ENCODE assay signal across 8 cellular contexts in the genomic region with DNA sequence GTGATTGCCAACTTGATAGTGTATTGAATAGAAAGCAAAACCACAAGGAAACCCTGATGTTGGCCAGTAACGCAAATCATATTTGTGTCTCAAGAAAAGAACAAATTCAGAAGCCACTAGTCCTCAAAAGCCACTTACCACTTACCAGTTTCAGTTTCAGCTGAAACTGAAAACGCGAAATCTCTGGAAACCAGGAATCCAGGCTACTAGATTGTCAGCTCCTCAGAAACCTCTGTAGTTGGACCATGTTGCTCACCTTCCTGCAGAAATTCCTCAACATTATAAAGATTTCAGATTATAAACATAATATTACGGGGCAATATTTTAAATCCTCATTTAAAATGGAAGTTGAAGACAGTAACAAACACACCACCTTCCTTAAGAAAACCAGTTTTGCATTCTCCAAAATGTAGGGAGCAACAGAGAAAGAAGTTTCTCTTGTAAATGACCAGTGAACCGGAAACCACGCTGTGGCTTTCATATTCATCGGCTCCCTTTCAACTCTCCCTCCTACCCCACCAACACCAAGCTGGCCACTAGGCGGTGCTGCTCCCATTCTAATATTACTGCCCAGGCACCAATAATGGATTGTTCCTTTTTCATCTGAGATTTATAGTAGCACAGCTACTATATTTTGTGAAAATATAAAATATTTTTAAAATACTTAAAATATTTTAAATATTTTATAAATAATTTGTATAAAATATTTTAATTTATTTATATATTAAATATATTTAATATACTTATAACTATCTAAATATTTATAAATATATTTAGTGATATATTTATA. TPM values are rescaled to one million over a fixed set of nuclear protein-coding genes. Genes with fewer than 3 reads are reported as not detected.
A peak's percentile ranks its signal among the peaks of the same experiment; 100 is the strongest.
DNase-seq lines count a peak whose midpoint lies in the region; ATAC-seq and TF ChIP-seq lines count a peak whose summit lies in the region.

No MANE protein-coding gene starts in this region.

- no peaks in the 10 kb centered on the region for H3K9me3 Mint-ChIP-seq in type B pancreatic cell

- H3K27ac Mint-ChIP-seq in type B pancreatic cell: peak overlapping the region; percentile 79

- no peaks in the 10 kb centered on the region for H3K27me3 ChIP-seq in heart right ventricle

- 11 to 17% methylated on average over 8 of the region's 8 CpGs for WGBS in heart right ventricle, 2 donors

- peaks cover 0 to 10% (median 6%) of the 10 kb centered on the region in 9 donors for H3K4me1 ChIP-seq in heart right ventricle

- peak; percentile 76 for DNase-seq in GM10266 (ENCODE audit: extremely low spot score)
- DNase-seq in NCI-H1092 (lab: John Stamatoyannopoulos, UW): peak; percentile 57
- DNase-seq in SKM-1 treated with dmso at 0.1 percent for 144 hours (lab: John Stamatoyannopoulos, UW; ENCODE audit: unreplicated experiment): peak; percentile 86
- DNase-seq in activated naive CD8-positive, alpha-beta T cell treated with anti-CD3 and anti-CD28 coated beads, Interleukin-2, amount 50 U/mL, for 16 hours (ENCODE audit: low read depth, low spot score): peak; percentile 63
- peak; percentile 86 to 88 for DNase-seq in heart right ventricle
- peak; percentile 76 to 97 (median 92) for DNase-seq in posterior cingulate gyrus
- DNase-seq in type B pancreatic cell (ENCODE audit: extremely low spot score, unreplicated experiment): peak; percentile 81

- peak overlapping the region; percentile 74 for H3K4me3 Mint-ChIP-seq in type B pancreatic cell

- H3K9me3 ChIP-seq in heart right ventricle: no peaks in the 10 kb centered on the region

- peak; percentile 96 for TF ChIP-seq CTCF in GM10266 (IDR thresholded peaks at IDR 0.05; ENCODE audit: control insufficient read depth, insufficient read depth, low read depth, missing control alignments)
- peak; percentile 71 to 94 (median 91) for TF ChIP-seq CTCF in heart right ventricle (IDR thresholded peaks at IDR 0.05)
- TF ChIP-seq CTCF in type B pancreatic cell (conservative IDR thresholded peaks at IDR 0.05): peak; percentile 98

- H3K36me3 Mint-ChIP-seq in type B pancreatic cell: no peaks in the 10 kb centered on the region

- no peaks in the 10 kb centered on the region for H3K36me3 ChIP-seq in heart right ventricle

- H3K27ac ChIP-seq in heart right ventricle: peak overlapping the region; percentile 20 to 74 (median 55)

- intact Hi-C loops in heart right ventricle (cut with DNase I): loop anchor here in 8 of 10 donors (2.0 to 5.0 kb wide), 8 partner anchors 196 to 443 kb away; a partner anchor contains a TSS
- intact Hi-C loops in posterior cingulate gyrus (cut with DNase I): loop anchor here (1.0 kb wide), 2 partner anchors 205 to 434 kb away; no protein-coding TSS in a partner anchor

- peak overlapping the region in 8 of 10 donors; percentile 18 to 56 (median 41) for H3K4me3 ChIP-seq in heart right ventricle

- H3K27me3 Mint-ChIP-seq in type B pancreatic cell: no peaks in the 10 kb centered on the region

- ATAC-seq in HG02610 (IDR thresholded peaks at IDR 0.05; ENCODE audit: unreplicated experiment) (peak; percentile 53), heart right ventricle (peak; percentile 80 to 99 (median 97))

- H3K4me1 Mint-ChIP-seq in type B pancreatic cell (ENCODE audit: unreplicated experiment): peaks cover 5% of the 10 kb centered on the region

RNA-seq across cellular contexts. Expression of a gene that starts 8.7 kb away (rescaled TPM):
- total RNA-seq in heart right ventricle (100 to 1,000 TPM in 1 of 10 donors, 10 to 100 TPM in 9; 73.4 to 100 (median 85.9) TPM), type B pancreatic cell (ENCODE audit: low replicate concordance) (77.2 and 102 TPM in 2 replicates)
- 10 to 100 TPM; 15.8 to 41.7 TPM for polyA plus RNA-seq in heart right ventricle

RNA-seq across cellular contexts. Expression of a gene that starts 32.3 kb away (rescaled TPM):
- total RNA-seq in heart right ventricle (1 to 10 TPM; 1.2 to 4.4 (median 2.0) TPM), type B pancreatic cell (ENCODE audit: low replicate concordance) (0.59 and 1.1 TPM in 2 replicates)
- 1 to 10 TPM; 1.3 to 1.9 TPM for polyA plus RNA-seq in heart right ventricle

Comparison
In these comparisons a context has a peak if more than half of its experiments do, and no peak if none do; other contexts are left out.
1. Peak in every context shown above with its lines: DNase-seq, ATAC-seq, H3K4me3 ChIP-seq and H3K27ac ChIP-seq.